Comparison of ENCODE assay signal across 1 cellular context in the genomic region with DNA sequence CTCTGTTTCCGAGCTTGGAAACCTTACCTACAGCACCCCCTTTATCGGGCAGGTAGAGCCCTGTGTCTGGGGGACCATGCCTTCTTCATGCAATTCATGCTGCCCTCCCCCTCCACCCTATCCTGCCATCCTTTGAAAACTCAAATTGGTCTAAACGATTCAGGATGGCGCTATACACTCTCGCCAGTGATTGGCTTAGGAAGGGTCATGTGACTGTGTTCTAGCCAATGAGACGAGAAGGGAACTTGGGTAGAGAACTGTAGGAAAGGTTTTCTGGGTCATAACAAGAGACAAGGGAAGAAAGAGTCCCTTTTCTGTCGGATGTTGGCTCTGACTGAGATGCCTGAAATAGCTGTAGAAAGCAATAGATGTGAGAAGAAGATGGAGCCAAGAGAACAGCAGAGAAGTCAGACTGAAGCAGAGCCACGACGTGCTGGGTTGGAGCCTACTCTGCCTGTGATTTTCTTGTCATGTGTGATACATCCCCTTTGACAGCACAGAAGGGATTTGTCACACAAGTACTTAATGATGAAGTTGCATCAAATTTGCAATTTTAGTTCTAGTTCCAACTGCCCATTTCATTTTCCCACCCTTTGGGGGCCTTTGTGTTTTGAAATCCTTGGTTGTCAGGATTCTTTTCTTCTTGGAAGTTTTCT.
TF ChIP-seq lines count a peak whose summit lies in the region.

No MANE protein-coding gene starts in this region.

TF ChIP-seq in neural cell, 6 proteins besides CTCF, POLR2A, EP300 and RAD21 (continued from another document):
- TF ChIP-seq, protein P1, sequence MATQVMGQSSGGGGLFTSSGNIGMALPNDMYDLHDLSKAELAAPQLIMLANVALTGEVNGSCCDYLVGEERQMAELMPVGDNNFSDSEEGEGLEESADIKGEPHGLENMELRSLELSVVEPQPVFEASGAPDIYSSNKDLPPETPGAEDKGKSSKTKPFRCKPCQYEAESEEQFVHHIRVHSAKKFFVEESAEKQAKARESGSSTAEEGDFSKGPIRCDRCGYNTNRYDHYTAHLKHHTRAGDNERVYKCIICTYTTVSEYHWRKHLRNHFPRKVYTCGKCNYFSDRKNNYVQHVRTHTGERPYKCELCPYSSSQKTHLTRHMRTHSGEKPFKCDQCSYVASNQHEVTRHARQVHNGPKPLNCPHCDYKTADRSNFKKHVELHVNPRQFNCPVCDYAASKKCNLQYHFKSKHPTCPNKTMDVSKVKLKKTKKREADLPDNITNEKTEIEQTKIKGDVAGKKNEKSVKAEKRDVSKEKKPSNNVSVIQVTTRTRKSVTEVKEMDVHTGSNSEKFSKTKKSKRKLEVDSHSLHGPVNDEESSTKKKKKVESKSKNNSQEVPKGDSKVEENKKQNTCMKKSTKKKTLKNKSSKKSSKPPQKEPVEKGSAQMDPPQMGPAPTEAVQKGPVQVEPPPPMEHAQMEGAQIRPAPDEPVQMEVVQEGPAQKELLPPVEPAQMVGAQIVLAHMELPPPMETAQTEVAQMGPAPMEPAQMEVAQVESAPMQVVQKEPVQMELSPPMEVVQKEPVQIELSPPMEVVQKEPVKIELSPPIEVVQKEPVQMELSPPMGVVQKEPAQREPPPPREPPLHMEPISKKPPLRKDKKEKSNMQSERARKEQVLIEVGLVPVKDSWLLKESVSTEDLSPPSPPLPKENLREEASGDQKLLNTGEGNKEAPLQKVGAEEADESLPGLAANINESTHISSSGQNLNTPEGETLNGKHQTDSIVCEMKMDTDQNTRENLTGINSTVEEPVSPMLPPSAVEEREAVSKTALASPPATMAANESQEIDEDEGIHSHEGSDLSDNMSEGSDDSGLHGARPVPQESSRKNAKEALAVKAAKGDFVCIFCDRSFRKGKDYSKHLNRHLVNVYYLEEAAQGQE (IDR thresholded peaks at IDR 0.05; ENCODE audit: borderline replicate concordance), result no peak
